In genomic region chr5:119913425-119913824, GRCh38 we compare ENCODE assay signal across 24 cellular contexts.
A peak's percentile ranks its signal among the peaks of the same experiment; 100 is the strongest.
DNase-seq lines count a peak whose midpoint lies in the region; ATAC-seq and TF ChIP-seq lines count a peak whose summit lies in the region.
"Had no signal": no experiment of that assay in that cellular context is flagged by ENCODE, and none has a peak within 500 bp of the region (broad histone marks: within the 10 kb centered on the region; RNA-seq: fewer than 3 reads in every experiment).

No MANE protein-coding gene starts in this region.

- H3K9me3 Mint-ChIP-seq in H9 (peaks cover 9 to 12% of the 10 kb centered on the region in 2 experiments; a peak in 3 of 5 replicates), nephron progenitor cell (peaks cover 50% of the 10 kb centered on the region)
- H3K9me3 Mint-ChIP-seq: IgD-negative memory B cell had no signal

- ATAC-seq in GM19351 (IDR thresholded peaks at IDR 0.05; ENCODE audit: unreplicated experiment), result no peak
- ATAC-seq: CD8-positive, alpha-beta T cell; Right ventricle myocardium inferior had no signal

- H3K27ac Mint-ChIP-seq in H9, result peak overlapping the region in 2 of 3 experiments; percentile 82 to 83; a peak in 3 of 7 replicates
- H3K27ac Mint-ChIP-seq in nephron progenitor cell, result peak overlapping the region; percentile 96
- H3K27ac Mint-ChIP-seq: CD8-positive, alpha-beta T cell had no signal

- H3K4me1 Mint-ChIP-seq in H9 (peaks cover 5 to 18% of the 10 kb centered on the region in 2 experiments), nephron progenitor cell (peaks cover 18% of the 10 kb centered on the region)
- H3K4me1 Mint-ChIP-seq: IgD-negative memory B cell had no signal

- DNase-seq in NCI-H2081 (lab: John Stamatoyannopoulos, UW) (peak; percentile 15 to 20), NCI-H2081 treated with DMSO at 0.1 percent for 48 hours (lab: John Stamatoyannopoulos, UW) (no peak), H9 (no peak), hepatocyte (ENCODE audit: low spot score) (no peak), nephron progenitor cell (no peak), MG63 (no peak), foreskin fibroblast (no peak)
- DNase-seq: AML-193; C1 segment of cervical spinal cord; CD8-positive, alpha-beta T cell; EL; GF-D8; HCEC 1CT; MV-4-11; NCI-H1105 treated with DMSO at 0.1 percent for 48 hours; NCI-H1694 treated with DMSO at 0.1 percent for 48 hours; NCI-H2107; NCI-H446 treated with DMSO at 0.1 percent for 48 hours; NCI-H82 had no signal

- H3K36me3 Mint-ChIP-seq in H9 (ENCODE audit: insufficient read depth in 1 of 3, low read depth in 3 of 3), result peaks cover 0 to 26% (median 6%) of the 10 kb centered on the region in 3 experiments; a peak in 3 of 7 replicates
- H3K36me3 Mint-ChIP-seq in nephron progenitor cell (ENCODE audit: low read depth), result peaks cover 32% of the 10 kb centered on the region
- H3K36me3 Mint-ChIP-seq: CD8-positive, alpha-beta T cell; IgD-negative memory B cell had no signal

- H3K18ac ChIP-seq in H9 (ENCODE audit: insufficient read length, low read depth, low read length), result no peak overlapping the region

- no peaks in the 10 kb centered on the region for H3K23me2 ChIP-seq in H9 (ENCODE audit: insufficient read length, low read depth, low read length, poor library complexity, severe bottlenecking)

- H3K79me1 ChIP-seq in H9 (ENCODE audit: insufficient read depth, low read depth, low read length, poor library complexity, severe bottlenecking), result no peaks in the 10 kb centered on the region

- H2BK20ac ChIP-seq in H9 (ENCODE audit: low read depth, low read length, poor library complexity, severe bottlenecking), result no peak overlapping the region

- no peaks in the 10 kb centered on the region for H3K9me3 ChIP-seq in H9 (ENCODE audit: control insufficient read depth, low read depth, low read length)
- H3K9me3 ChIP-seq in hepatocyte (ENCODE audit: low read depth), result no peaks in the 10 kb centered on the region
- H3K9me3 ChIP-seq in MG63, result no peaks in the 10 kb centered on the region
- H3K9me3 ChIP-seq: SJSA1 had no signal

- H3K4me1 ChIP-seq in H9 (ENCODE audit: insufficient read depth, low read length) (no peaks in the 10 kb centered on the region; the same call in 1 of the 2 replicates), hepatocyte (ENCODE audit: insufficient read depth) (peaks cover 9% of the 10 kb centered on the region)
- H3K4me1 ChIP-seq: SJSA1 had no signal

- H2BK5ac ChIP-seq in H9 (ENCODE audit: insufficient read length, low read length), result no peak overlapping the region

- H3K4me3 Mint-ChIP-seq in H9, result no peak overlapping the region; a peak in 1 of 5 replicates
- H3K4me3 Mint-ChIP-seq in nephron progenitor cell, result no peak overlapping the region
- H3K4me3 Mint-ChIP-seq: CD8-positive, alpha-beta T cell; IgD-negative memory B cell had no signal

- no peak overlapping the region for H3K4ac ChIP-seq in H9 (ENCODE audit: low read depth, low read length)

- H3K27me3 ChIP-seq in H9 (ENCODE audit: insufficient read depth, low read length) (no peaks in the 10 kb centered on the region), hepatocyte (no peaks in the 10 kb centered on the region), MG63 (no peaks in the 10 kb centered on the region)
- H3K27me3 ChIP-seq: SJSA1 had no signal

- H3K4me2 ChIP-seq in H9 (ENCODE audit: insufficient read depth, insufficient read length, low read length) (no peak overlapping the region), hepatocyte (no peak overlapping the region)

- TF ChIP-seq CTCF in H9 (conservative IDR thresholded peaks at IDR 0.05) (no peak), hepatocyte (IDR thresholded peaks at IDR 0.05; ENCODE audit: poor library complexity) (no peak), nephron progenitor cell (IDR thresholded peaks at IDR 0.05) (no peak), foreskin fibroblast (IDR thresholded peaks at IDR 0.05; ENCODE audit: low read depth, low read length) (no peak)

- H4K5ac ChIP-seq in H9 (ENCODE audit: insufficient read length, low read depth, low read length), result no peak overlapping the region

- H3K56ac ChIP-seq in H9 (ENCODE audit: insufficient read length, low read depth, low read length), result no peak overlapping the region

- no peak overlapping the region for H2AK5ac ChIP-seq in H9 (ENCODE audit: insufficient read length, low read length)

- H2BK12ac ChIP-seq in H9 (ENCODE audit: insufficient read length, low read depth, low read length), result no peak overlapping the region

- H3T11ph ChIP-seq in H9 (ENCODE audit: low read length), result no peak overlapping the region

- no peaks in the 10 kb centered on the region for H3K36me3 ChIP-seq in hepatocyte (replicated peaks; ENCODE audit: insufficient read depth, low read depth)
- no peaks in the 10 kb centered on the region for H3K36me3 ChIP-seq in MG63
- H3K36me3 ChIP-seq: SJSA1 had no signal

- no peak overlapping the region for H4K91ac ChIP-seq in H9 (ENCODE audit: insufficient read length, low read depth, low read length)

- H3K9ac ChIP-seq in H9 (ENCODE audit: extremely low read depth, insufficient read length, low read length), result no peak overlapping the region

- no peak overlapping the region for H4K8ac ChIP-seq in H9 (replicated peaks; ENCODE audit: insufficient read length, low read depth, low read length)

- H2BK15ac ChIP-seq in H9 (ENCODE audit: low read depth, low read length), result no peak overlapping the region

- H3K23ac ChIP-seq in H9 (ENCODE audit: insufficient read length, low read depth, low read length), result no peak overlapping the region

- H3K4me3 ChIP-seq in hepatocyte (no peak overlapping the region), MG63 (no peak overlapping the region), foreskin fibroblast (ENCODE audit: low read depth in 1 of 2, low read length in 2 of 2) (no peak overlapping the region)
- H3K4me3 ChIP-seq: SJSA1 had no signal

- H3K27me3 Mint-ChIP-seq in H9 (ENCODE audit: low read depth), result no peaks in the 10 kb centered on the region
- no peaks in the 10 kb centered on the region for H3K27me3 Mint-ChIP-seq in nephron progenitor cell (ENCODE audit: low read depth, poor library complexity)
- H3K27me3 Mint-ChIP-seq: IgD-negative memory B cell had no signal

- H3K9me2 ChIP-seq in hepatocyte (replicated peaks; ENCODE audit: insufficient read depth), result no peaks in the 10 kb centered on the region

- no peak overlapping the region for H2BK120ac ChIP-seq in H9 (ENCODE audit: low read depth, low read length, poor library complexity, severe bottlenecking)

- no peak overlapping the region for H3K14ac ChIP-seq in H9 (ENCODE audit: insufficient read depth, low read length)

- H3K79me2 ChIP-seq in H9 (ENCODE audit: insufficient read depth, low read length) (no peaks in the 10 kb centered on the region), hepatocyte (no peaks in the 10 kb centered on the region)

- no peak overlapping the region for H2AFZ ChIP-seq in H9 (ENCODE audit: low read length)
- H2AFZ ChIP-seq in hepatocyte, result peak overlapping the region; percentile 34

- no CpG with 5 or more reads among the region's 3 CpGs for WGBS in H9 (ENCODE audit: extremely low coverage, insufficient read length, low lambda C conversion rate)
- WGBS in hepatocyte (ENCODE audit: low lambda C conversion rate, missing lambda C conversion rate), result 56% methylated on average over 3 of the region's 3 CpGs

- H4K20me1 ChIP-seq in H9 (ENCODE audit: control insufficient read depth, insufficient read depth, insufficient read length) (no peaks in the 10 kb centered on the region), hepatocyte (ENCODE audit: insufficient read depth, poor library complexity, severe bottlenecking) (no peaks in the 10 kb centered on the region)

- H3K27ac ChIP-seq in H9 (ENCODE audit: insufficient read length, low read depth, low read length) (no peak overlapping the region), hepatocyte (peak overlapping the region; percentile 78)
- H3K27ac ChIP-seq: HL-60, SJSA1 had no signal

Comparison
In these comparisons a context has a peak if more than half of its experiments do, and no peak if none do; other contexts are left out.
1. DNase-seq: peak in NCI-H2081 (2 of 2); none in NCI-H2081 treated with DMSO at 0.1 percent for 48 hours (single experiment), H9 (single experiment), hepatocyte (single experiment), nephron progenitor cell (single experiment), MG63 (single experiment) and foreskin fibroblast (0 of 2).